18 cellular contexts compared by ENCODE assay signal in the genomic region with DNA sequence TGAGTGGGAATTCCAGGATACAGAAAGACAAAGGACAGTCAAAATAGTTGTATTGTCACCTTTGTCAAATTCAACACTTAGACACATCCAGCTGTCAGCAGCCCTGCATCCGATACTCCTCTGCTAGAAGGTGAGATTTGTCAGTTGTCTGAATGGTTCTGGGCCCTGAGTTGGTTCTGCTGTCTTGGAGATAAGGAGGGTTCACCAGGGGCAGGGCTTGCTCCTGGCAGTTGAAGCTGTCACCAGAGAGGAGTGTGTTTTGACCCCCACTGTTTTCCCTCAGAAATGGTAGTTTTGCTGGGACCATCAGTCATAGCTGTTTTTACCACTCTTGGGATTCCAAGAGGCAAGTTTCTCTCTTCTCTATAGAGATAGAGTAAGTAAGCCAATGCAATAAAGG. TPM values are rescaled to one million over a fixed set of nuclear protein-coding genes. Genes with fewer than 3 reads are reported as not detected.
A peak's percentile ranks its signal among the peaks of the same experiment; 100 is the strongest.
DNase-seq lines count a peak whose midpoint lies in the region; ATAC-seq and TF ChIP-seq lines count a peak whose summit lies in the region.
"Had no signal": no experiment of that assay in that cellular context is flagged by ENCODE, and none has a peak within 500 bp of the region (broad histone marks: within the 10 kb centered on the region; RNA-seq: fewer than 3 reads in every experiment).

No MANE protein-coding gene starts in this region.

- TF ChIP-seq POLR2A in esophagus muscularis mucosa (IDR thresholded peaks at IDR 0.05; ENCODE audit: low read depth), result no peak

- H3K4me1 ChIP-seq in esophagus muscularis mucosa (peaks cover 13 to 35% (median 28%) of the 10 kb centered on the region in 4 donors), osteoblast (ENCODE audit: insufficient read depth, low read length) (peaks cover 28% of the 10 kb centered on the region)

- no peaks in the 10 kb centered on the region for H3K27me3 ChIP-seq in esophagus muscularis mucosa
- H3K27me3 ChIP-seq in osteoblast (ENCODE audit: insufficient read depth, low read length), result no peaks in the 10 kb centered on the region
- no peaks in the 10 kb centered on the region for H3K27me3 ChIP-seq in MG63

- H3K79me2 ChIP-seq in osteoblast (ENCODE audit: insufficient read depth, low read length), result no peaks in the 10 kb centered on the region

- H3K4me2 ChIP-seq in osteoblast (ENCODE audit: insufficient read depth, low read length), result no peak overlapping the region

- intact Hi-C loops in esophagus muscularis mucosa (cut with DNase I), result loop anchor here (10.0 kb wide), 1 partner anchor 101 kb away; no protein-coding TSS in a partner anchor

- H3K9me3 ChIP-seq in esophagus muscularis mucosa, result no peaks in the 10 kb centered on the region
- H3K9me3 ChIP-seq in osteoblast (ENCODE audit: low read depth, low read length), result no peaks in the 10 kb centered on the region
- no peaks in the 10 kb centered on the region for H3K9me3 ChIP-seq in MG63
- H3K9me3 ChIP-seq: HAP-1 had no signal

- H3K4me3 ChIP-seq in esophagus muscularis mucosa (no peak overlapping the region), osteoblast (ENCODE audit: insufficient read depth, low read length) (no peak overlapping the region), MG63 (no peak overlapping the region)
- H3K4me3 ChIP-seq: GM12878, HAP-1 had no signal

- TF ChIP-seq EP300 in esophagus muscularis mucosa (IDR thresholded peaks at IDR 0.05), result no peak

- H4K20me1 ChIP-seq in osteoblast (ENCODE audit: insufficient read depth, low read length), result no peaks in the 10 kb centered on the region

- TF ChIP-seq CTCF in GM20000 (IDR thresholded peaks at IDR 0.05; ENCODE audit: extremely low read depth, missing control alignments) (no peak), esophagus muscularis mucosa (IDR thresholded peaks at IDR 0.05) (no peak), osteoblast (IDR thresholded peaks at IDR 0.05; ENCODE audit: extremely low read depth, low read depth, low read length) (no peak)

- no peak for ATAC-seq in GM19035 (IDR thresholded peaks at IDR 0.05; ENCODE audit: unreplicated experiment)
- ATAC-seq: GM12878 had no signal

- H3K36me3 ChIP-seq in esophagus muscularis mucosa (no peaks in the 10 kb centered on the region), osteoblast (ENCODE audit: insufficient read depth, low read length) (no peaks in the 10 kb centered on the region), MG63 (no peaks in the 10 kb centered on the region)
- H3K36me3 ChIP-seq: HAP-1 had no signal

- H3K27ac ChIP-seq in esophagus muscularis mucosa (replicated peaks in 1 of 4) (no peak overlapping the region), osteoblast (ENCODE audit: low read depth, low read length) (no peak overlapping the region)

- peak overlapping the region; percentile 11 for H2AFZ ChIP-seq in osteoblast (ENCODE audit: low read length)

- DNase-seq in GM20000 (ENCODE audit: low spot score) (peak; percentile 4), esophagus muscularis mucosa (ENCODE audit: extremely low spot score) (peak; percentile 72), osteoblast (ENCODE audit: insufficient read length, low spot score, missing footprints) (no peak), T1000 (lab: John Stamatoyannopoulos, UW) (no peak), MG63 (no peak)
- DNase-seq: Calu3; CD4-positive, alpha-beta memory T cell; COR-L47; DMS153; DND-41; GDM1; GOT3; HFFc6 had no signal

- WGBS in esophagus muscularis mucosa, result 100% methylated on average over 1 of the region's 1 CpG

RNA-seq across cellular contexts. Expression of a gene that starts 3.2 kb away (rescaled TPM):
- total RNA-seq in esophagus muscularis mucosa (1 to 10 TPM in 2 of 4 donors, under 1 TPM in 2; 0.33 to 1.9 (median 0.81) TPM), osteoblast (2.1 and 3.6 TPM in 2 replicates)
- 1.1 TPM in 1 of 2 replicates, not detected in the other for total RNA-seq in MG63 (2014; rRNA removed; shearing (Covaris generic); ENCODE audit: low replicate concordance)
- total RNA-seq: A172; A673; Calu3; CD4-positive, alpha-beta memory T cell; GM12878 had no signal

Comparison
In these comparisons a context has a peak if more than half of its experiments do, and no peak if none do; other contexts are left out.
1. DNase-seq: peak in GM20000 (single experiment) and esophagus muscularis mucosa (single experiment); none in osteoblast (single experiment), T1000 (single experiment) and MG63 (single experiment).